Comparison of ENCODE assay signal across 9 cellular contexts in the genomic region with DNA sequence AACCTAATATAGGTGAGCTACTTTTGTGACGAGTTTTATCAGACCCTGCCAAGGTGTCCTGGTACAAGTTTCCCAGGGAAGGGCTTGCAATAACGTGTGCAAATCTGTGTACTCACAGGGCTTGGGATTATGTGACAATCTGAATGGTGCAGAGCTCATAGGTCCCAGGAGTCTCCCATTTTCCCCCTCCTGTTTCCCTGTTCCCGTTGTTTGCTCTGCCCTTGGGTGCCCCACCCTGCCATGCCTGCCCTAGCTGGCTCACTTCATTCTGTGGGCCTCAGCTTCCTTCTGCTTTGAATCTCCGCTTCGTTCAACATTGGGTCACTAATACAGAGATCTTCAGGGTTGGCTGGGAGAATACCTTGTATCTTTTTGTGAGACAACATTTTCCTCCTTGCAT.
"Had no signal": no experiment of that assay in that cellular context is flagged by ENCODE, and none has a peak within 500 bp of the region (broad histone marks: within the 10 kb centered on the region; RNA-seq: fewer than 3 reads in every experiment).

No MANE protein-coding gene starts in this region.

- DNase-seq: GM23248, HFFc6, Karpas-422, KBM-7 had no signal

- H3K27ac Mint-ChIP-seq: HFFc6, IgD-negative memory B cell had no signal

- H3K4me3 Mint-ChIP-seq: HFFc6, IgD-negative memory B cell had no signal

- H3K9me3 Mint-ChIP-seq: HFFc6 had no signal

- H3K36me3 ChIP-seq: HAP-1 had no signal

- H3K4me3 ChIP-seq: GM23248, HAP-1 had no signal

- H2AFZ ChIP-seq: GM23248 had no signal

- ATAC-seq: HCT116, HepG2 had no signal

- H3K4me1 ChIP-seq: HAP-1 had no signal

- H3K4me2 ChIP-seq: KMS-11 had no signal

- H3K4me1 Mint-ChIP-seq: IgD-negative memory B cell had no signal

- H3K9ac ChIP-seq: GM23248, KMS-11 had no signal

- H3K9me3 ChIP-seq: HAP-1 had no signal

- H3K36me3 Mint-ChIP-seq: IgD-negative memory B cell had no signal

- H3K27ac ChIP-seq: GM23248, KMS-11 had no signal
